ENCODE assay signal across 22 cellular contexts in the genomic region with DNA sequence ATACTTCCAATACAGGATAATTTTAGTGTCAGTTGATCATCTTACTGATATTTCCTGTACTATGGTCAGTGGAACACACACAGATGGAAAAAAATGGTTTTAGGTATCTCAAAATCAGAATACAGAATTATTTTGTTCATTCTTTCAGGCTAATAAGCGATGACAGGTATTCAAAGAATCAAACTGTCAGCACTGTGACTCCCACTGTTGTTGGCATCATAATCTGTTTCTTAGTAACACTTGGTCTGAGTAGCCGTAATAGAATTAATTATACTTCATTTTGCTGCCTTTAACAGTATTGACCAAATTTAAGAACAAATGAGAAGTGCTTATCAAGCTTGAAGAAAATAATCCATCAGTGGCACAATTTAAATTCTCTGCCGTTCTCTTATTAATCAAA.
"Had no signal": no experiment of that assay in that cellular context is flagged by ENCODE, and none has a peak within 500 bp of the region (broad histone marks: within the 10 kb centered on the region; RNA-seq: fewer than 3 reads in every experiment).

No MANE protein-coding gene starts in this region.

- H3K9me3 ChIP-seq: SJSA1 had no signal

- H3K36me3 ChIP-seq: SJSA1 had no signal

- H3K4me3 ChIP-seq: K562, SJSA1, SK-N-MC had no signal

- DNase-seq: Kasumi-1, MM.1S, NCI-H1092 treated with DMSO at 0.1 percent for 48 hours, NCI-H1436, NCI-H187, NCI-H2029, NCI-H2081 treated with DMSO at 0.1 percent for 48 hours, NCI-H2171, NCI-H510A, NCI-H524 treated with DMSO at 0.1 percent for 48 hours, NCI-H69, NCI-H774, Right ventricle myocardium superior, RPMI8226, SIG-M5 had no signal

- H3K27me3 Mint-ChIP-seq: IgD-negative memory B cell had no signal

- H3K4me1 ChIP-seq: SJSA1 had no signal

- H3K27ac ChIP-seq: HL-60, KMS-11, SJSA1, SK-N-MC had no signal

- FAIRE-seq: HTR-8/SVneo, K562 had no signal

- H3K4me2 ChIP-seq: KMS-11 had no signal

- H3K4me3 Mint-ChIP-seq: IgD-negative memory B cell had no signal

- ATAC-seq: K562 had no signal
